8 cellular contexts compared by ENCODE assay signal in the genomic region with DNA sequence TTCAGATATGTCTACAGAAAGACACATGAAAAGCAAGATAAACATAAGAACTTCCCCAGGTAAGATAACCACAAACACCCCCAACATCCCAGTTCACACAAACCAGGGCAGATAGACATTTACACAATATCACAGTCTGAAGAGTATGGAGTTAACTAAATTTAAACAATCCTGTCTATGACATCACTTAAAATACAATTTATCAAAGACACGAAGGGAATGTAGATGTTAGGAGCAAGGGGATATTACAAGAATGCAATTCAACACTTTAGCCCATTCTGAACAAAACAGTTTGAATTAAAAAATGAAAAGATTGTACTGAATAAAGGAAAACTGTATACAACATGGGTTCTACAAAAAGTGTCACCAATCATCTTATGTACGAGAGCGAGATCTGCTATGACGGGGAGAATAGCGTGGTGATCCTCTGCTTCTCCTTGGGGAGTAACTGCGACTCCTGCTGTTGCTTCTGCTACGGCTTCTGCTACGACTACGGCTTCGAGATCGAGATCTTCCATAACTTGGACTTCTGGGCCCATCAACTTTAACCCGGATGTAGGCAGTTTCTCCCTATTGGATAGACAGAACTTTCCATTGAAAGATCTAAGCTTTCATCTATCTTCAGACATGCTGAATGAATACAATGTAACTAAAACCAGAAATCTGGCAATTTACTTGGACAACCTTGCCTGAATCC. TPM values are rescaled to one million over a fixed set of nuclear protein-coding genes. Genes with fewer than 3 reads are reported as not detected.
DNase-seq lines count a peak whose midpoint lies in the region; ATAC-seq and TF ChIP-seq lines count a peak whose summit lies in the region.

No MANE protein-coding gene starts in this region.

- no peak for ATAC-seq in body of pancreas
- ATAC-seq in GM21381 (IDR thresholded peaks at IDR 0.05; ENCODE audit: unreplicated experiment): no peak

- H3K27ac ChIP-seq in ascending aorta (peak overlapping the region; percentile 96 to 99), mesodermal cell (ENCODE audit: low read depth, low read length, severe bottlenecking) (peak overlapping the region; percentile 16), body of pancreas (no peak overlapping the region), ovary (no peak overlapping the region)

- DNase-seq in AG04449 (ENCODE audit: low read depth, low spot score): no peak
- DNase-seq in HFF-Myc (ENCODE audit: extremely low read depth, low read depth): no peak
- DNase-seq in ascending aorta (ENCODE audit: low spot score in 2 of 2): no peak
- no peak for DNase-seq in body of pancreas
- DNase-seq in ovary: no peak
- no peak for DNase-seq in GM10266 (ENCODE audit: extremely low spot score)

- H3K4me3 ChIP-seq in AG04449 (ENCODE audit: low read depth, low read length) (peak overlapping the region; percentile 95), HFF-Myc (replicated peaks; ENCODE audit: low read depth, low read length) (peak overlapping the region; percentile 99), ascending aorta (peak overlapping the region; percentile 84 to 85), mesodermal cell (ENCODE audit: extremely low read depth, insufficient read depth, low read length, poor library complexity, severe bottlenecking) (peak overlapping the region; percentile 87), body of pancreas (no peak overlapping the region), ovary (no peak overlapping the region)

- TF ChIP-seq POLR2A in body of pancreas (IDR thresholded peaks at IDR 0.05) (no peak), ovary (IDR thresholded peaks at IDR 0.05) (no peak)

- H3K36me3 ChIP-seq in ascending aorta (peaks cover 25 to 47% of the 10 kb centered on the region in 2 donors), mesodermal cell (ENCODE audit: control insufficient read depth, insufficient read depth, low read length) (peaks cover 54% of the 10 kb centered on the region), body of pancreas (replicated peaks in 1 of 2; ENCODE audit: insufficient read depth in 1 of 2, low read depth in 2 of 2) (peaks cover 0 to 8% of the 10 kb centered on the region in 2 donors), ovary (no peaks in the 10 kb centered on the region)

- WGBS in mesodermal cell (ENCODE audit: insufficient coverage in 2 of 2), 2 experiments: 30 to 47% methylated on average over 11 of the region's 12 CpGs
- WGBS in body of pancreas, 2 donors: 13 to 19% methylated on average over 12 of the region's 12 CpGs
- WGBS in ovary, 3 donors: 27 to 45% (median 28%) methylated on average over 12 of the region's 12 CpGs

- H3K27me3 ChIP-seq in ascending aorta (no peaks in the 10 kb centered on the region), body of pancreas (no peaks in the 10 kb centered on the region), ovary (no peaks in the 10 kb centered on the region)

- no peaks in the 10 kb centered on the region for H3K9me3 ChIP-seq in ascending aorta
- H3K9me3 ChIP-seq in mesodermal cell (ENCODE audit: control insufficient read depth, low read length): no peaks in the 10 kb centered on the region
- no peaks in the 10 kb centered on the region for H3K9me3 ChIP-seq in body of pancreas
- no peaks in the 10 kb centered on the region for H3K9me3 ChIP-seq in ovary

- intact Hi-C loops in ascending aorta (cut with DNase I): loop anchor here (5.0 to 10.0 kb wide), 6 partner anchors 107 to 1043 kb away; a partner anchor contains a TSS
- intact Hi-C loops in body of pancreas (cut with DNase I): no loop called here
- intact Hi-C loops in ovary (cut with DNase I): no loop called here

- no peak for TF ChIP-seq CTCF in AG04449 (IDR thresholded peaks at IDR 0.05; ENCODE audit: insufficient read depth, low read length, missing control alignments)
- TF ChIP-seq CTCF in HFF-Myc (IDR thresholded peaks at IDR 0.05; ENCODE audit: low read depth, low read length, missing control alignments): no peak
- TF ChIP-seq CTCF in ascending aorta (IDR thresholded peaks at IDR 0.05): no peak
- no peak for TF ChIP-seq CTCF in body of pancreas (IDR thresholded peaks at IDR 0.05)
- no peak for TF ChIP-seq CTCF in ovary (IDR thresholded peaks at IDR 0.05)
- TF ChIP-seq CTCF in GM10266 (IDR thresholded peaks at IDR 0.05; ENCODE audit: control insufficient read depth, insufficient read depth, low read depth, missing control alignments): no peak

- H3K4me1 ChIP-seq in ascending aorta (peaks cover 4 to 36% of the 10 kb centered on the region in 2 donors), mesodermal cell (ENCODE audit: control insufficient read depth, insufficient read depth, low read length, poor library complexity, severe bottlenecking) (peaks cover 33% of the 10 kb centered on the region), body of pancreas (peaks cover 47% of the 10 kb centered on the region), ovary (ENCODE audit: insufficient read depth) (peaks cover 5% of the 10 kb centered on the region)

- CTCF ChIA-PET in AG04449 (lab: Yijun Ruan, JAX): interaction anchor here (3.7 to 20.5 kb wide), 2 partner anchors 10 to 140 kb away, joined by 30 to 1361 read pairs; a partner anchor contains a TSS

- TF ChIP-seq EP300 in ovary (IDR thresholded peaks at IDR 0.05): no peak

- POLR2A ChIA-PET in AG04449 (lab: Yijun Ruan, JAX): interaction anchor here (2.6 kb wide), 1 partner anchor 9 kb away, joined by 9 read pairs; no protein-coding TSS in a partner anchor

RNA-seq across cellular contexts. Expression of a gene that starts 1.9 kb away (rescaled TPM):
- 89.4 TPM for total RNA-seq in ascending aorta
- polyA plus RNA-seq in mesodermal cell (2013, experiment 1 of 2): 134 TPM
- 130 TPM for polyA plus RNA-seq in mesodermal cell (2013, experiment 2 of 2)
- 100 to 1,000 TPM in 1 of 2 donors, 10 to 100 TPM in 1; 76.0 to 139 TPM for total RNA-seq in body of pancreas
- total RNA-seq in ovary: 100 to 1,000 TPM in 6 of 7 donors, 10 to 100 TPM in 1; 89.8 to 184 (median 159) TPM
- 100 to 1,000 TPM in 1 of 2 donors, 10 to 100 TPM in 1; 77.8 to 157 TPM for polyA plus RNA-seq in ovary

RNA-seq across cellular contexts. Expression of a gene that starts 17.1 kb away (rescaled TPM):
- 47.4 TPM for total RNA-seq in ascending aorta
- 80.2 TPM for polyA plus RNA-seq in mesodermal cell (2013, experiment 1 of 2)
- 79.5 TPM for polyA plus RNA-seq in mesodermal cell (2013, experiment 2 of 2)
- 10 to 100 TPM; 14.5 to 39.4 TPM for total RNA-seq in body of pancreas
- total RNA-seq in ovary: 10 to 100 TPM; 58.6 to 83.5 (median 72.4) TPM
- polyA plus RNA-seq in ovary: 10 to 100 TPM; 31.6 to 70.2 TPM

RNA-seq across cellular contexts. Expression of a gene that starts 50.0 kb away (rescaled TPM):
- total RNA-seq in ascending aorta: 76.1 TPM
- polyA plus RNA-seq in mesodermal cell (2013, experiment 1 of 2): 17.0 TPM
- 17.3 TPM for polyA plus RNA-seq in mesodermal cell (2013, experiment 2 of 2)
- 10 to 100 TPM; 35.8 to 48.1 TPM for total RNA-seq in body of pancreas
- total RNA-seq in ovary: 10 to 100 TPM in 6 of 7 donors, 1 to 10 TPM in 1; 6.7 to 30.2 (median 22.9) TPM
- 10 to 100 TPM; 14.2 to 18.6 TPM for polyA plus RNA-seq in ovary

Comparison
In these comparisons a context has a peak if more than half of its experiments do, and no peak if none do; other contexts are left out.
1. H3K4me3 ChIP-seq: peak in AG04449 (single experiment), HFF-Myc (single experiment), ascending aorta (2 of 2) and mesodermal cell (single experiment); none in body of pancreas (0 of 2) and ovary (single experiment).
2. H3K27ac ChIP-seq: peak in ascending aorta (2 of 2) and mesodermal cell (single experiment); none in body of pancreas (0 of 4) and ovary (0 of 2).